Comparison of ENCODE assay signal across 8 cellular contexts in the genomic region with DNA sequence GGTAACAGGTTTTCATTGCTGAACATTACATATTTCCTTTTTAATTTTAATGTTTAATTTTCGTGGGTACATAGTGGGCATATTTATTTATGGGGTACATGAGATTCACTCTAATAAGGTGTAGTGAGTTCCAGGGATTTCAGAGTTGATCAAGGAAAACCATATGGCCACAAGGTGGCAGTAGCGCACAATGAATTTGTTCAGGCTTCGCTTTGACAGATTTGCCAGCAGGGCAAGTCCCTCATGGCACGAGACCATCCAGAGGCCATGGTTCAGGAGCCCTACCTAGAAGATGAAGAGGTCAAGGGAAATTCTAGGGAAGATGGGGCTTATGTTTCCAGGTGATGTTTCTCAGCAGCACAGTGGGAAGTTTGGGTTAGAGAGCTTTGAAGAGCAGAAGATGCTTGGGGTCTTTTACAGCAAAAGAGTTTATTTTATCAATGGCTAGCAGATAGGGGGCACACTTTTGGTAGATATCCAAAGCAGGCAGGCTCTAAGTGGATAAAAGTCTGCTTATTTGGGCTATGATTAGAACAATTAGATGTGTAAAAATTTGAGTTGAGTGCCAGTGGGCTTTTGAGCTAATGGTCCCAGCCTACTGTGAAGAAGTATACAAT.
A peak's percentile ranks its signal among the peaks of the same experiment; 100 is the strongest.
DNase-seq lines count a peak whose midpoint lies in the region; ATAC-seq, FAIRE-seq and TF ChIP-seq lines count a peak whose summit lies in the region.

No MANE protein-coding gene starts in this region.

- H3K27me3 ChIP-seq in BE2C (no peaks in the 10 kb centered on the region), SU-DHL-6 (ENCODE audit: low read length) (no peaks in the 10 kb centered on the region), endothelial cell of umbilical vein (ENCODE audit: control insufficient read depth in 2 of 2, insufficient read depth in 2 of 2, low read length in 2 of 2) (no peaks in the 10 kb centered on the region), psoas muscle (ENCODE audit: insufficient read depth in 3 of 3, low read length in 2 of 3) (peaks cover 0 to 3% (median 0%) of the 10 kb centered on the region in 3 donors)

- peak; percentile 57 for ATAC-seq in GM18511 (IDR thresholded peaks at IDR 0.05; ENCODE audit: unreplicated experiment)
- ATAC-seq in psoas muscle = no peak

- no peak overlapping the region for H2AFZ ChIP-seq in SU-DHL-6 (ENCODE audit: low read depth, low read length, severe bottlenecking)
- H2AFZ ChIP-seq in endothelial cell of umbilical vein (ENCODE audit: low read depth, low read length) = no peak overlapping the region

- H3F3A ChIP-seq in SU-DHL-6 (ENCODE audit: insufficient read depth) = no peaks in the 10 kb centered on the region

- H3K9me3 ChIP-seq in BE2C (no peaks in the 10 kb centered on the region; the same call in 1 of the 2 replicates), SU-DHL-6 (ENCODE audit: insufficient read depth, low read length) (no peaks in the 10 kb centered on the region), endothelial cell of umbilical vein (replicated peaks; ENCODE audit: control insufficient read depth, insufficient read depth, low read length) (peaks cover 1% of the 10 kb centered on the region), psoas muscle (peaks cover 4% of the 10 kb centered on the region)

- H3K4me3 ChIP-seq in BE2C (ENCODE audit: low read depth, low read length) (no peak overlapping the region), SU-DHL-6 (ENCODE audit: insufficient read depth, low read length, poor library complexity, severe bottlenecking) (no peak overlapping the region), endothelial cell of umbilical vein (replicated peaks in 1 of 3; ENCODE audit: insufficient read depth in 1 of 3, low read depth in 1 of 3, low read length in 3 of 3) (no peak overlapping the region), psoas muscle (no peak overlapping the region)

- 26 to 29% (median 27%) methylated on average over 4 of the region's 4 CpGs for WGBS in psoas muscle, 3 donors

- no peaks in the 10 kb centered on the region for H3K9me1 ChIP-seq in endothelial cell of umbilical vein (replicated peaks; ENCODE audit: control insufficient read depth, extremely low read depth, insufficient read depth, low read length)

- H3K4me1 ChIP-seq in BE2C (no peaks in the 10 kb centered on the region), endothelial cell of umbilical vein (ENCODE audit: control insufficient read depth, extremely low read depth, insufficient read depth, low read length) (no peaks in the 10 kb centered on the region), psoas muscle (no peaks in the 10 kb centered on the region)

- H3K9ac ChIP-seq in SU-DHL-6 (ENCODE audit: low read length) (no peak overlapping the region), endothelial cell of umbilical vein (replicated peaks; ENCODE audit: extremely low read depth, insufficient read depth, low read length) (no peak overlapping the region)

- peak; percentile 77 for TF ChIP-seq CTCF in BE2C (IDR thresholded peaks at IDR 0.05; ENCODE audit: low read depth, low read length)
- peak; percentile 49 for TF ChIP-seq CTCF in SU-DHL-6 (IDR thresholded peaks at IDR 0.05; ENCODE audit: insufficient read depth, low read length, poor library complexity, severe bottlenecking)
- TF ChIP-seq CTCF in endothelial cell of umbilical vein (IDR thresholded peaks at IDR 0.05; ENCODE audit: extremely low read depth in 1 of 2, insufficient read depth in 1 of 2, low read depth in 1 of 2, low read length in 2 of 2) = peak; percentile 30 to 46
- TF ChIP-seq CTCF in psoas muscle (IDR thresholded peaks at IDR 0.05) = peak; percentile 22

- DNase-seq in BE2C (peak; percentile 61), M059J (ENCODE audit: low read depth) (peak; percentile 31), endothelial cell of umbilical vein (ENCODE audit: low read depth, low spot score) (peak; percentile 2), psoas muscle (no peak), amniotic stem cell (lab: John Stamatoyannopoulos, UW) (no peak), 8988T (no peak)

- H3K9me2 ChIP-seq in SU-DHL-6 (replicated peaks; ENCODE audit: insufficient read depth, low read length) = no peaks in the 10 kb centered on the region

- FAIRE-seq in endothelial cell of umbilical vein (lab: Jason Lieb, UNC) = no peak

- H3K27ac ChIP-seq in SU-DHL-6 (ENCODE audit: low read depth, low read length) = no peak overlapping the region
- H3K27ac ChIP-seq in endothelial cell of umbilical vein (ENCODE audit: insufficient read depth, low read depth, low read length) = no peak overlapping the region
- no peak overlapping the region for H3K27ac ChIP-seq in psoas muscle

- POLR2A ChIA-PET in endothelial cell of umbilical vein (lab: Charles Lee) = no interaction called here

- CTCF ChIA-PET in endothelial cell of umbilical vein (lab: Charles Lee) = interaction anchor here (0.9 to 1.7 kb wide), 3 partner anchors 886 to 2000 kb away, joined by 3 to 10 read pairs (median 4); no protein-coding TSS in a partner anchor

- no peak overlapping the region for H3K4me2 ChIP-seq in SU-DHL-6 (ENCODE audit: low read depth, low read length, poor library complexity, severe bottlenecking)
- H3K4me2 ChIP-seq in endothelial cell of umbilical vein (ENCODE audit: insufficient read depth, low read length) = no peak overlapping the region

- H3K79me2 ChIP-seq in SU-DHL-6 (ENCODE audit: insufficient read depth, low read length) (no peaks in the 10 kb centered on the region), endothelial cell of umbilical vein (ENCODE audit: control insufficient read depth, insufficient read depth, low read length) (no peaks in the 10 kb centered on the region)

- no TSS peak for BruUV-seq in endothelial cell of umbilical vein (replicated peaks; lab: Mats Ljungman, UMichigan)

- H3K36me3 ChIP-seq in BE2C = no peaks in the 10 kb centered on the region
- H3K36me3 ChIP-seq in SU-DHL-6 (ENCODE audit: low read length) = no peaks in the 10 kb centered on the region
- no peaks in the 10 kb centered on the region for H3K36me3 ChIP-seq in endothelial cell of umbilical vein (ENCODE audit: control insufficient read depth in 2 of 2, extremely low read depth in 1 of 2, insufficient read depth in 2 of 2, low read length in 2 of 2)
- no peaks in the 10 kb centered on the region for H3K36me3 ChIP-seq in psoas muscle (ENCODE audit: insufficient read depth in 1 of 2, low read depth in 1 of 2)

- TF ChIP-seq POLR2A in endothelial cell of umbilical vein (IDR thresholded peaks at IDR 0.05; ENCODE audit: low read depth, low read length) = no peak

- intact Hi-C loops in endothelial cell of umbilical vein (cut with micrococcal nuclease) (loop anchor here (2.0 to 10.0 kb wide), 2 partner anchors 885 to 1607 kb away; partner anchors contain the start of gene TMEM132B), psoas muscle (cut with DNase I) (no loop called here)

- dilution Hi-C loops in endothelial cell of umbilical vein (cut with MboI; ENCODE audit: extremely low pct_ligation_motif_present, low sequenced_read_pairs) = no loop called here

- H4K20me1 ChIP-seq in SU-DHL-6 (ENCODE audit: low read depth, low read length) = no peaks in the 10 kb centered on the region
- no peaks in the 10 kb centered on the region for H4K20me1 ChIP-seq in endothelial cell of umbilical vein (replicated peaks; ENCODE audit: control insufficient read depth, extremely low read depth, insufficient read depth, low read length)

TF ChIP-seq in endothelial cell of umbilical vein, 7 proteins besides CTCF, POLR2A, EP300 and RAD21:
- TF ChIP-seq, protein P1, sequence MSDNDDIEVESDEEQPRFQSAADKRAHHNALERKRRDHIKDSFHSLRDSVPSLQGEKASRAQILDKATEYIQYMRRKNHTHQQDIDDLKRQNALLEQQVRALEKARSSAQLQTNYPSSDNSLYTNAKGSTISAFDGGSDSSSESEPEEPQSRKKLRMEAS (IDR thresholded peaks at IDR 0.05; ENCODE audit: insufficient read depth, insufficient read length) = no peak
- no peak for TF ChIP-seq POLR2AphosphoS5 (IDR thresholded peaks at IDR 0.05; ENCODE audit: insufficient read depth, low read depth, low read length)
- no peak for TF ChIP-seq GATA2 (IDR thresholded peaks at IDR 0.05; ENCODE audit: insufficient read depth, insufficient read length, low read depth, low read length)
- TF ChIP-seq MYC (IDR thresholded peaks at IDR 0.05; ENCODE audit: low read depth, low read length) = no peak
- no peak for TF ChIP-seq JUN (IDR thresholded peaks at IDR 0.05; ENCODE audit: borderline replicate concordance, insufficient read depth, insufficient read length, low read depth)
- no peak for TF ChIP-seq FOS (IDR thresholded peaks at IDR 0.05; ENCODE audit: borderline replicate concordance, insufficient read depth, low read length)
- TF ChIP-seq EZH2 (IDR thresholded peaks at IDR 0.05; ENCODE audit: borderline replicate concordance, low read depth, low read length, severe bottlenecking) = no peak

Comparison
In these comparisons a context has a peak if more than half of its experiments do, and no peak if none do; other contexts are left out.
1. DNase-seq: peak in BE2C (single experiment), M059J (single experiment) and endothelial cell of umbilical vein (single experiment); none in psoas muscle (0 of 2), amniotic stem cell (single experiment) and 8988T (single experiment).
2. CTCF ChIP-seq: peak in every context shown above with its lines; median percentile 77 in BE2C; 49 in SU-DHL-6; 38 in endothelial cell of umbilical vein; 22 in psoas muscle.